8 cellular contexts compared by ENCODE assay signal in genomic region chr2:85853499-85854165, GRCh38. TPM values are rescaled to one million over a fixed set of nuclear protein-coding genes. Genes with fewer than 3 reads are reported as not detected.
DNase-seq lines count a peak whose midpoint lies in the region; ATAC-seq and TF ChIP-seq lines count a peak whose summit lies in the region.

No MANE protein-coding gene starts in this region.

- no peaks in the 10 kb centered on the region for H3K79me1 ChIP-seq in H9 (ENCODE audit: insufficient read depth, low read depth, low read length, poor library complexity, severe bottlenecking)

- H2BK20ac ChIP-seq in H9 (ENCODE audit: low read depth, low read length, poor library complexity, severe bottlenecking) = no peak overlapping the region

- no peak overlapping the region for H2BK15ac ChIP-seq in H9 (ENCODE audit: low read depth, low read length)

- H3K4me1 ChIP-seq in H9 (ENCODE audit: insufficient read depth, low read length) = no peaks in the 10 kb centered on the region; the same call in 1 of the 2 replicates

- no peak overlapping the region for H3K4ac ChIP-seq in H9 (ENCODE audit: low read depth, low read length)

- H3K4me3 Mint-ChIP-seq in H9 = no peak overlapping the region; a peak in 1 of 5 replicates

- no peak overlapping the region for H3K18ac ChIP-seq in H9 (ENCODE audit: insufficient read length, low read depth, low read length)

- H2AK5ac ChIP-seq in H9 (ENCODE audit: insufficient read length, low read length) = no peak overlapping the region

- WGBS in H9 (ENCODE audit: extremely low coverage, insufficient read length, low lambda C conversion rate) = no CpG with 5 or more reads among the region's 10 CpGs

- H3K27me3 ChIP-seq in layer of hippocampus (ENCODE audit: control insufficient read depth, insufficient read depth, low read length) (no peaks in the 10 kb centered on the region), H9 (ENCODE audit: insufficient read depth, low read length) (no peaks in the 10 kb centered on the region)

- H3K9ac ChIP-seq in H9 (ENCODE audit: extremely low read depth, insufficient read length, low read length) = no peak overlapping the region

- no peak overlapping the region for H2BK120ac ChIP-seq in H9 (ENCODE audit: low read depth, low read length, poor library complexity, severe bottlenecking)

- H3K23ac ChIP-seq in H9 (ENCODE audit: insufficient read length, low read depth, low read length) = no peak overlapping the region

- H3K36me3 Mint-ChIP-seq in H9 (ENCODE audit: insufficient read depth in 1 of 3, low read depth in 3 of 3) = no peaks in the 10 kb centered on the region

- H2BK5ac ChIP-seq in H9 (ENCODE audit: insufficient read length, low read length) = no peak overlapping the region

- H3K27ac ChIP-seq in layer of hippocampus (ENCODE audit: low read depth, low read length) = peak overlapping the region; percentile 66
- H3K27ac ChIP-seq in H9 (ENCODE audit: insufficient read length, low read depth, low read length) = no peak overlapping the region

- no peaks in the 10 kb centered on the region for H3K9me3 Mint-ChIP-seq in H9

- H2AFZ ChIP-seq in H9 (ENCODE audit: low read length) = no peak overlapping the region

- ATAC-seq in GM18870 (IDR thresholded peaks at IDR 0.05; ENCODE audit: unreplicated experiment) = peak; percentile 50
- peak; percentile 57 for ATAC-seq in HG02678 (IDR thresholded peaks at IDR 0.05; ENCODE audit: unreplicated experiment)

- H3K9me3 ChIP-seq in H9 (ENCODE audit: control insufficient read depth, low read depth, low read length) = no peaks in the 10 kb centered on the region

- peaks cover 0 to 5% of the 10 kb centered on the region in 2 experiments; a peak in 2 of 4 replicates for H3K4me1 Mint-ChIP-seq in H9

- no peak overlapping the region for H3K4me2 ChIP-seq in H9 (ENCODE audit: insufficient read depth, insufficient read length, low read length)

- no peak overlapping the region; a peak in 1 of 7 replicates for H3K27ac Mint-ChIP-seq in H9

- H4K8ac ChIP-seq in H9 (replicated peaks; ENCODE audit: insufficient read length, low read depth, low read length) = no peak overlapping the region

- H4K5ac ChIP-seq in H9 (ENCODE audit: insufficient read length, low read depth, low read length) = no peak overlapping the region

- no peaks in the 10 kb centered on the region for H3K79me2 ChIP-seq in H9 (ENCODE audit: insufficient read depth, low read length)

- no peak overlapping the region for H2BK12ac ChIP-seq in H9 (ENCODE audit: insufficient read length, low read depth, low read length)

- no peak overlapping the region for H3K56ac ChIP-seq in H9 (ENCODE audit: insufficient read length, low read depth, low read length)

- no peak overlapping the region for H4K91ac ChIP-seq in H9 (ENCODE audit: insufficient read length, low read depth, low read length)

- no peaks in the 10 kb centered on the region for H3K23me2 ChIP-seq in H9 (ENCODE audit: insufficient read length, low read depth, low read length, poor library complexity, severe bottlenecking)

- no peaks in the 10 kb centered on the region for H4K20me1 ChIP-seq in H9 (ENCODE audit: control insufficient read depth, insufficient read depth, insufficient read length)

- H3K14ac ChIP-seq in H9 (ENCODE audit: insufficient read depth, low read length) = no peak overlapping the region

- TF ChIP-seq CTCF in H9 (conservative IDR thresholded peaks at IDR 0.05) = no peak

- H3K27me3 Mint-ChIP-seq in H9 (ENCODE audit: low read depth) = no peaks in the 10 kb centered on the region

- DNase-seq in OCI-M1 (lab: John Stamatoyannopoulos, UW) (peak; percentile 25), SW480 (ENCODE audit: low spot score) (no peak), GOT3 (lab: John Stamatoyannopoulos, UW) (no peak), H9 (no peak), amniotic stem cell (lab: John Stamatoyannopoulos, UW) (no peak)

- no peak overlapping the region for H3T11ph ChIP-seq in H9 (ENCODE audit: low read length)

RNA-seq across cellular contexts. Expression of gene ST3GAL5, which starts 35.2 kb away (rescaled TPM):
- 3.3 and 3.9 TPM in 2 replicates for total RNA-seq in H9 (2021)
